8 cellular contexts compared by ENCODE assay signal in the genomic region with DNA sequence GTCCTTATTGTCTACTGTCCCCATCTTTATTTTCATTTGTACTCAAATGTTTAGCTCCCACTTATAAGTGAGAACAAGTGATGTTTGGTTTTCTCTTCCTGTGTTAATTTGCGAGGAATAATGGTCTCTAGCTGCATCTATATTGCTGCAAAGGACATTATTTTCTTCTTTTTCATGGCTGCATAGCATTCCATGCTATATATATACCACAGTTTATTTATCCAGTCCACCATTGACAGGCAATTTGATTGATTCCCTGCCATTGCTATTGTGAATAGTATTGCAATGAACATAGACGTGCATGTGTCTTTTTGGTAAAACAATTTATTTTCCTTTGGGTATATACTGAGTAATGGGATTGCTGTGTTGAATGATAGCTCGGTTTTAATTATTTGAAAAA.
"Had no signal": no experiment of that assay in that cellular context is flagged by ENCODE, and none has a peak within 500 bp of the region (broad histone marks: within the 10 kb centered on the region; RNA-seq: fewer than 3 reads in every experiment).

No MANE protein-coding gene starts in this region.

- FAIRE-seq: G401.6, GM12878, GM12891, GM12892, GM18507, GM19239 had no signal

- ATAC-seq: GM12878 had no signal

- DNase-seq: GDM1, GF-D8 had no signal

- H3K4me3 ChIP-seq: GM12878 had no signal
